13 cellular contexts compared by ENCODE assay signal in genomic region chr9:124208571-124208970, GRCh38. TPM values are rescaled to one million over a fixed set of nuclear protein-coding genes. Genes with fewer than 3 reads are reported as not detected.
A peak's percentile ranks its signal among the peaks of the same experiment; 100 is the strongest.
DNase-seq lines count a peak whose midpoint lies in the region; ATAC-seq and TF ChIP-seq lines count a peak whose summit lies in the region.
"Had no signal": no experiment of that assay in that cellular context is flagged by ENCODE, and none has a peak within 500 bp of the region (broad histone marks: within the 10 kb centered on the region; RNA-seq: fewer than 3 reads in every experiment).

No MANE protein-coding gene starts in this region.

- H3K9me3 ChIP-seq in MM.1S (replicated peaks; ENCODE audit: insufficient read depth, low read length) (no peaks in the 10 kb centered on the region), adrenal gland (replicated peaks in 1 of 3) (no peaks in the 10 kb centered on the region)
- H3K9me3 ChIP-seq: colonic mucosa had no signal

- peak overlapping the region; percentile 33 for H3K4me3 Mint-ChIP-seq in activated naive CD8-positive, alpha-beta T cell treated with anti-CD3 and anti-CD28 coated beads, Interleukin-2, amount 10 ng/mL, durations not matched to agents 7 days and 5 days

- H3K27me3 Mint-ChIP-seq in activated naive CD8-positive, alpha-beta T cell treated with anti-CD3 and anti-CD28 coated beads, Interleukin-2, amount 10 ng/mL, durations not matched to agents 7 days and 5 days = no peaks in the 10 kb centered on the region

- H3K9me3 Mint-ChIP-seq in activated naive CD4-positive, alpha-beta T cell treated with anti-CD3 and anti-CD28 coated beads, Interleukin-2, amount 50 U/mL, for 72 hours = peaks cover 0 to 4% of the 10 kb centered on the region in 2 donors
- H3K9me3 Mint-ChIP-seq in activated naive CD8-positive, alpha-beta T cell treated with anti-CD3 and anti-CD28 coated beads, Interleukin-2, amount 10 ng/mL, durations not matched to agents 7 days and 5 days = peaks cover 3% of the 10 kb centered on the region

- H3K4me1 Mint-ChIP-seq in activated naive CD8-positive, alpha-beta T cell treated with anti-CD3 and anti-CD28 coated beads, Interleukin-2, amount 10 ng/mL, durations not matched to agents 7 days and 5 days = peaks cover 52% of the 10 kb centered on the region

- H3K9me2 ChIP-seq in MM.1S (replicated peaks; ENCODE audit: insufficient read depth, low read length) = no peaks in the 10 kb centered on the region

- H3K4me2 ChIP-seq in MM.1S (ENCODE audit: low read depth, low read length) = peak overlapping the region; percentile 12; the same call in 1 of the 2 replicates

- peaks cover 7% of the 10 kb centered on the region; the same call in 1 of the 2 replicates for H3F3A ChIP-seq in MM.1S (ENCODE audit: insufficient read depth, low read length)

- POLR2A ChIA-PET in activated naive CD8-positive, alpha-beta T cell treated with anti-CD3 and anti-CD28 coated beads, Interleukin-2, amount 10 ng/mL, durations not matched to agents 7 days and 5 days (lab: Charles Lee) = interaction anchor here (0.9 kb wide), 1 partner anchor 8 kb away, joined by 7 read pairs; no protein-coding TSS in a partner anchor

- H3K27me3 ChIP-seq in MM.1S (replicated peaks; ENCODE audit: insufficient read depth, low read length) (peaks cover 23% of the 10 kb centered on the region), adrenal gland (no peaks in the 10 kb centered on the region)
- H3K27me3 ChIP-seq: colonic mucosa had no signal

- no peak overlapping the region for H3K27ac ChIP-seq in MM.1S (ENCODE audit: low read length)
- no peak overlapping the region for H3K27ac ChIP-seq in adrenal gland
- H3K27ac ChIP-seq: colonic mucosa had no signal

- WGBS in adrenal gland, 4 donors = 67 to 85% (median 73%) methylated on average over 3 of the region's 3 CpGs

- H2AFZ ChIP-seq in MM.1S (ENCODE audit: low read length) = no peak overlapping the region

- ATAC-seq in activated naive CD4-positive, alpha-beta T cell treated with anti-CD3 and anti-CD28 coated beads, Interleukin-2, amount 50 U/mL, for 72 hours = peak; percentile 40 to 76
- ATAC-seq in activated naive CD8-positive, alpha-beta T cell treated with anti-CD3 and anti-CD28 coated beads, Interleukin-2, amount 10 ng/mL, durations not matched to agents 7 days and 5 days (ENCODE audit: low read depth) = peak; percentile 74

- TF ChIP-seq POLR2A in adrenal gland (IDR thresholded peaks at IDR 0.05) = no peak

- peak in 1 of 2 donors; percentile 14 for DNase-seq in activated naive CD4-positive, alpha-beta T cell treated with anti-CD3 and anti-CD28 coated beads, Interleukin-2, amount 50 U/mL, for 72 hours (ENCODE audit: low spot score in 2 of 2)
- no peak for DNase-seq in activated naive CD4-positive, alpha-beta T cell treated with Interleukin-2 at 50 U/mL for 16 hours
- DNase-seq in MM.1S (peak; percentile 83), adrenal gland (no peak), mesenteric fat pad (ENCODE audit: low spot score) (no peak), NCI-H2029 treated with DMSO at 0.1 percent for 48 hours (lab: John Stamatoyannopoulos, UW) (no peak), GM03348 (ENCODE audit: low spot score) (no peak)
- no peak for DNase-seq in activated naive CD8-positive, alpha-beta T cell treated with anti-CD3 and anti-CD28 coated beads, Interleukin-2, amount 10 ng/mL, durations not matched to agents 7 days and 5 days
- DNase-seq: amniotic stem cell; colonic mucosa; NCI-H1930; stimulated activated CD4-positive, alpha-beta T cell treated with anti-CD3 and anti-CD28 coated beads, Interleukin-12 subunit alpha, Interleukin-12 subunit beta, amount 100 ng/mL, for 4 hours had no signal

- peak overlapping the region in 1 of 2 donors; percentile 29 for H3K27ac Mint-ChIP-seq in activated naive CD4-positive, alpha-beta T cell treated with anti-CD3 and anti-CD28 coated beads, Interleukin-2, amount 50 U/mL, for 72 hours
- peak overlapping the region; percentile 76 for H3K27ac Mint-ChIP-seq in activated naive CD8-positive, alpha-beta T cell treated with anti-CD3 and anti-CD28 coated beads, Interleukin-2, amount 10 ng/mL, durations not matched to agents 7 days and 5 days

- no peaks in the 10 kb centered on the region for H3K36me3 Mint-ChIP-seq in activated naive CD4-positive, alpha-beta T cell treated with anti-CD3 and anti-CD28 coated beads, Interleukin-2, amount 50 U/mL, for 72 hours
- H3K36me3 Mint-ChIP-seq in activated naive CD8-positive, alpha-beta T cell treated with anti-CD3 and anti-CD28 coated beads, Interleukin-2, amount 10 ng/mL, durations not matched to agents 7 days and 5 days = peaks cover 7% of the 10 kb centered on the region

- no peak overlapping the region for H3K4me3 ChIP-seq in MM.1S (ENCODE audit: low read length)
- H3K4me3 ChIP-seq in adrenal gland = no peak overlapping the region
- H3K4me3 ChIP-seq: colonic mucosa, K562 had no signal

- H4K20me1 ChIP-seq in MM.1S (ENCODE audit: insufficient read depth, low read length) = no peaks in the 10 kb centered on the region

- peaks cover 29% of the 10 kb centered on the region for H3K4me1 ChIP-seq in MM.1S (ENCODE audit: low read length)
- H3K4me1 ChIP-seq in adrenal gland (replicated peaks in 1 of 2) = no peaks in the 10 kb centered on the region
- H3K4me1 ChIP-seq: colonic mucosa had no signal

- no peaks in the 10 kb centered on the region for H3K79me2 ChIP-seq in MM.1S (ENCODE audit: low read length)

- intact Hi-C loops in adrenal gland (cut with DNase I) = no loop called here

- H3K9ac ChIP-seq in MM.1S (ENCODE audit: low read length) = no peak overlapping the region

- no peaks in the 10 kb centered on the region for H3K36me3 ChIP-seq in MM.1S (replicated peaks; ENCODE audit: insufficient read depth, low read length)
- H3K36me3 ChIP-seq in adrenal gland (replicated peaks in 1 of 2) = no peaks in the 10 kb centered on the region
- H3K36me3 ChIP-seq: colonic mucosa had no signal

- TF ChIP-seq CTCF in MM.1S (IDR thresholded peaks at IDR 0.05; ENCODE audit: low read length) (no peak), adrenal gland (IDR thresholded peaks at IDR 0.05) (no peak)

RNA-seq across cellular contexts. Expression of gene NEK6, which starts 49.2 kb away (rescaled TPM):
- 1 to 10 TPM; 3.1 to 5.4 TPM for total RNA-seq in activated naive CD4-positive, alpha-beta T cell treated with anti-CD3 and anti-CD28 coated beads, Interleukin-2, amount 50 U/mL, for 72 hours
- 10 to 100 TPM in 1 of 2 experiments, 1 to 10 TPM in 1; 8.1 to 10.9 TPM for total RNA-seq in activated naive CD8-positive, alpha-beta T cell treated with anti-CD3 and anti-CD28 coated beads, Interleukin-2, amount 10 ng/mL, durations not matched to agents 7 days and 5 days
- total RNA-seq in adrenal gland (10 to 100 TPM in 7 of 8 donors, 1 to 10 TPM in 1; 6.6 to 27.2 (median 20.5) TPM), mesenteric fat pad (97.9 TPM)
- polyA plus RNA-seq in adrenal gland = 1 to 10 TPM; 4.0 to 8.5 (median 8.3) TPM
